Comparison of ENCODE assay signal across 8 cellular contexts in genomic region chr9:89576404-89576824, GRCh38. TPM values are rescaled to one million over a fixed set of nuclear protein-coding genes. Genes with fewer than 3 reads are reported as not detected.
DNase-seq lines count a peak whose midpoint lies in the region; ATAC-seq and TF ChIP-seq lines count a peak whose summit lies in the region.

No MANE protein-coding gene starts in this region.

- peaks cover 0 to 15% (median 0%) of the 10 kb centered on the region in 12 donors for H3K4me1 ChIP-seq in heart left ventricle
- peaks cover 26 to 29% of the 10 kb centered on the region in 2 experiments for H3K4me1 ChIP-seq in neutrophil (ENCODE audit: control insufficient read depth in 1 of 2, insufficient read depth in 1 of 2, low read depth in 1 of 2, low read length in 1 of 2)

- no peaks in the 10 kb centered on the region for H3K36me3 ChIP-seq in heart left ventricle
- H3K36me3 ChIP-seq in neutrophil = no peaks in the 10 kb centered on the region

- H3K27me3 ChIP-seq in heart left ventricle (peaks cover 0 to 55% (median 7%) of the 10 kb centered on the region in 9 donors), neutrophil (no peaks in the 10 kb centered on the region)

- no peak for TF ChIP-seq POLR2A in heart left ventricle (IDR thresholded peaks at IDR 0.05)

- ATAC-seq in heart left ventricle (no peak), left ventricle myocardium superior (no peak), HG03378 (IDR thresholded peaks at IDR 0.05; ENCODE audit: unreplicated experiment) (no peak)

- no peak overlapping the region for H3K27ac ChIP-seq in heart left ventricle
- H3K27ac ChIP-seq in neutrophil = no peak overlapping the region

- 50 to 56% (median 52%) methylated on average over 3 of the region's 3 CpGs for WGBS in heart left ventricle, 4 donors

- DNase-seq in heart left ventricle (no peak), left ventricle myocardium superior (no peak), NCI-H2227 treated with DMSO at 0.1 percent for 48 hours (lab: John Stamatoyannopoulos, UW) (peak; percentile 12), dermis microvascular lymphatic vessel endothelial cell (ENCODE audit: low read depth in 2 of 2) (peak; percentile 28 to 51), NCI-H524 treated with DMSO at 0.1 percent for 48 hours (lab: John Stamatoyannopoulos, UW) (no peak), occipital lobe (lab: John Stamatoyannopoulos, UW) (no peak)

- intact Hi-C loops in heart left ventricle (cut with DNase I) (loop anchor here in 2 of 10 donors (5.0 to 10.0 kb wide), 2 partner anchors 1288 to 1296 kb away; no protein-coding TSS in a partner anchor), left ventricle myocardium superior (cut with micrococcal nuclease) (no loop called here)

- no peak overlapping the region for H3K4me3 ChIP-seq in heart left ventricle
- no peak overlapping the region for H3K4me3 ChIP-seq in neutrophil (ENCODE audit: low read depth in 1 of 2, low read length in 1 of 2)

- H3K9me3 ChIP-seq in heart left ventricle (peaks cover 0 to 3% (median 0%) of the 10 kb centered on the region in 12 donors), neutrophil (no peaks in the 10 kb centered on the region)

- TF ChIP-seq CTCF in heart left ventricle (IDR thresholded peaks at IDR 0.05) (peak; percentile 65 to 85 (median 81)), neutrophil (IDR thresholded peaks at IDR 0.05) (peak; percentile 82)

RNA-seq across cellular contexts. Expression of gene GADD45G, which starts 28.4 kb away (rescaled TPM):
- total RNA-seq in heart left ventricle (10 to 100 TPM in 8 of 9 donors, 1 to 10 TPM in 1; 9.9 to 45.5 (median 13.2) TPM), left ventricle myocardium superior (54.0 TPM), dermis microvascular lymphatic vessel endothelial cell (under 0.01 and 0.13 TPM in 2 replicates), occipital lobe (5.6 TPM)
- polyA plus RNA-seq in heart left ventricle = 100 to 1,000 TPM in 1 of 2 donors, 10 to 100 TPM in 1; 37.3 to 118 TPM

Comparison
In these comparisons a context has a peak if more than half of its experiments do, and no peak if none do; other contexts are left out.
1. DNase-seq: peak in NCI-H2227 treated with DMSO at 0.1 percent for 48 hours (single experiment) and dermis microvascular lymphatic vessel endothelial cell (2 of 2); none in heart left ventricle (0 of 5), left ventricle myocardium superior (single experiment), NCI-H524 treated with DMSO at 0.1 percent for 48 hours (single experiment) and occipital lobe (single experiment).